In genomic region chr6:29953001-29953436, GRCh38 we compare ENCODE assay signal across 15 cellular contexts. TPM values are rescaled to one million over a fixed set of nuclear protein-coding genes. Genes with fewer than 3 reads are reported as not detected.
DNase-seq lines count a peak whose midpoint lies in the region; ATAC-seq, FAIRE-seq and TF ChIP-seq lines count a peak whose summit lies in the region.
"Had no signal": no experiment of that assay in that cellular context is flagged by ENCODE, and none has a peak within 500 bp of the region (broad histone marks: within the 10 kb centered on the region; RNA-seq: fewer than 3 reads in every experiment).

No MANE protein-coding gene starts in this region.

- TF ChIP-seq EP300 in A549 (IDR thresholded peaks at IDR 0.05): no peak

- intact Hi-C loops in body of pancreas (cut with DNase I): no loop called here
- intact Hi-C loops in left ventricle myocardium inferior (cut with micrococcal nuclease): no loop called here

- H3K9me3 ChIP-seq in A549 (no peaks in the 10 kb centered on the region), body of pancreas (no peaks in the 10 kb centered on the region), left ventricle myocardium inferior (replicated peaks) (no peaks in the 10 kb centered on the region)
- H3K9me3 ChIP-seq: vagina had no signal

- POLR2A ChIA-PET in A549 (lab: Yijun Ruan, JAX): interaction anchor here (2.6 kb wide), 1 partner anchor 12 kb away, joined by 15 read pairs; no protein-coding TSS in a partner anchor

- peak overlapping the region; percentile 51 to 73; a peak in 3 of 6 replicates for H3K27ac ChIP-seq in A549
- no peak overlapping the region for H3K27ac ChIP-seq in body of pancreas
- peak overlapping the region; percentile 56 for H3K27ac ChIP-seq in left ventricle myocardium inferior (replicated peaks)
- H3K27ac ChIP-seq: vagina had no signal

- FAIRE-seq in A549 (lab: Jason Lieb, UNC): no peak
- FAIRE-seq: frontal cortex had no signal

- peak; percentile 46 to 66 for DNase-seq in A549 (ENCODE audit: low read depth in 1 of 2, low spot score in 1 of 2)
- DNase-seq in HS-27A (ENCODE audit: low read depth): peak; percentile 93
- peak in 1 of 4 donors; percentile 42 for DNase-seq in body of pancreas
- DNase-seq in left ventricle myocardium inferior: no peak
- no peak for DNase-seq in SKM-1 treated with dmso at 0.1 percent for 144 hours (lab: John Stamatoyannopoulos, UW; ENCODE audit: unreplicated experiment)
- no peak for DNase-seq in NCI-H510A treated with DMSO at 0.1 percent for 48 hours (lab: John Stamatoyannopoulos, UW)
- DNase-seq: activated CD4-positive, alpha-beta T cell treated with anti-CD3 and anti-CD28 coated beads for 4 hours; caudate nucleus; NCI-H1105 treated with DMSO at 0.1 percent for 48 hours; T-cell had no signal

- peak; percentile 84 to 86 for ATAC-seq in A549
- ATAC-seq in body of pancreas: peak; percentile 33
- no peak for ATAC-seq in HG03520 (IDR thresholded peaks at IDR 0.05; ENCODE audit: unreplicated experiment)
- no peak for ATAC-seq in HG02981 (IDR thresholded peaks at IDR 0.05; ENCODE audit: unreplicated experiment)
- ATAC-seq: left lobe of liver had no signal

- no peak overlapping the region for H3K4me3 ChIP-seq in A549
- H3K4me3 ChIP-seq in body of pancreas: no peak overlapping the region
- H3K4me3 ChIP-seq in left ventricle myocardium inferior: no peak overlapping the region
- H3K4me3 ChIP-seq: vagina had no signal

- CTCF ChIA-PET in A549 (lab: Yijun Ruan, JAX): interaction anchor here (0.6 to 1.3 kb wide), 3 partner anchors 12 to 251 kb away, joined by 3 to 5 read pairs (median 4); no protein-coding TSS in a partner anchor

- H3K27me3 ChIP-seq in body of pancreas (no peaks in the 10 kb centered on the region), left ventricle myocardium inferior (ENCODE audit: low read depth) (no peaks in the 10 kb centered on the region)
- H3K27me3 ChIP-seq: vagina had no signal

- no peak for TF ChIP-seq RAD21 in A549 (conservative IDR thresholded peaks at IDR 0.05 in 1 of 2, IDR thresholded peaks at IDR 0.05 in 1 of 2)

- TF ChIP-seq POLR2A in A549 (IDR thresholded peaks at IDR 0.05; ENCODE audit: low read length): no peak
- no peak for TF ChIP-seq POLR2A in body of pancreas (IDR thresholded peaks at IDR 0.05)

- no peak for TF ChIP-seq CTCF in A549 (IDR thresholded peaks at IDR 0.05)
- TF ChIP-seq CTCF in body of pancreas (IDR thresholded peaks at IDR 0.05): no peak
- no peak for TF ChIP-seq CTCF in left ventricle myocardium inferior (IDR thresholded peaks at IDR 0.05; ENCODE audit: borderline replicate concordance)

- H3K4me2 ChIP-seq in A549: peak overlapping the region; percentile 40

- WGBS in A549 (ENCODE audit: missing lambda C conversion rate): 53% methylated on average over 2 of the region's 2 CpGs
- 56 to 68% methylated on average over 2 of the region's 2 CpGs for WGBS in body of pancreas, 2 donors

- H3K4me1 ChIP-seq in A549: peaks cover 12% of the 10 kb centered on the region
- no peaks in the 10 kb centered on the region for H3K4me1 ChIP-seq in body of pancreas
- H3K4me1 ChIP-seq in left ventricle myocardium inferior: peaks cover 5% of the 10 kb centered on the region
- H3K4me1 ChIP-seq: vagina had no signal

- H3K36me3 ChIP-seq in body of pancreas (replicated peaks in 1 of 2; ENCODE audit: insufficient read depth in 1 of 2, low read depth in 2 of 2): no peaks in the 10 kb centered on the region
- no peaks in the 10 kb centered on the region for H3K36me3 ChIP-seq in left ventricle myocardium inferior
- H3K36me3 ChIP-seq: vagina had no signal

TF ChIP-seq in A549, 52 proteins besides CTCF, POLR2A, EP300 and RAD21:
- TF ChIP-seq ZNF302 (CRISPR knock-in tag; IDR thresholded peaks at IDR 0.05) (no peak), SMC3 (IDR thresholded peaks at IDR 0.05) (no peak), POLR2AphosphoS2 (conservative IDR thresholded peaks at IDR 0.05; ENCODE audit: low read length) (no peak), GATA3 (IDR thresholded peaks at IDR 0.05; ENCODE audit: borderline replicate concordance) (peak; percentile 33; the same call in 1 of the 2 replicates), FOSL2 (IDR thresholded peaks at IDR 0.05) (peak; percentile 51), FOSL2 (CRISPR knock-in tag; IDR thresholded peaks at IDR 0.05) (peak; percentile 63), MAX (IDR thresholded peaks at IDR 0.05) (peak; percentile 28; the same call in 1 of the 2 replicates), SREBF2 (IDR thresholded peaks at IDR 0.05) (no peak), JUNB (IDR thresholded peaks at IDR 0.05) (peak; percentile 49; the same call in 1 of the 2 replicates)
- TF ChIP-seq, protein P1, sequence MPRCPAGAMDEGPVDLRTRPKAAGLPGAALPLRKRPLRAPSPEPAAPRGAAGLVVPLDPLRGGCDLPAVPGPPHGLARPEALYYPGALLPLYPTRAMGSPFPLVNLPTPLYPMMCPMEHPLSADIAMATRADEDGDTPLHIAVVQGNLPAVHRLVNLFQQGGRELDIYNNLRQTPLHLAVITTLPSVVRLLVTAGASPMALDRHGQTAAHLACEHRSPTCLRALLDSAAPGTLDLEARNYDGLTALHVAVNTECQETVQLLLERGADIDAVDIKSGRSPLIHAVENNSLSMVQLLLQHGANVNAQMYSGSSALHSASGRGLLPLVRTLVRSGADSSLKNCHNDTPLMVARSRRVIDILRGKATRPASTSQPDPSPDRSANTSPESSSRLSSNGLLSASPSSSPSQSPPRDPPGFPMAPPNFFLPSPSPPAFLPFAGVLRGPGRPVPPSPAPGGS (IDR thresholded peaks at IDR 0.05): no peak

RNA-seq across cellular contexts. Expression of gene HLA-A, which starts 10.7 kb away (rescaled TPM):
- polyA plus RNA-seq in A549 (2011; rRNA removed) (78.8 and 86.5 TPM in 2 replicates), A549 (2017; fragmentation: RNase III; extraction: RNeasy Plus Mini Kit Qiagen cat#74134 plus additional on column Dnase treatment) (81.8 to 95.0 TPM (median 90.7 TPM) in 3 replicates)
- 93.3 and 97.8 TPM in 2 replicates for polyA plus RNA-seq in A549 (2012; cell fraction: cytosol; rRNA removed)
- 206 and 211 TPM in 2 replicates for polyA plus RNA-seq in A549 (2012; cell fraction: nucleus; rRNA removed)
- polyA minus RNA-seq in A549 (2011; rRNA and poly(A)+ RNA removed): 49.3 and 51.5 TPM in 2 replicates
- total RNA-seq in body of pancreas (100 to 1,000 TPM; 104 to 281 TPM), left ventricle myocardium inferior (252 TPM)

Comparison
In these comparisons a context has a peak if more than half of its experiments do, and no peak if none do; other contexts are left out.
1. ATAC-seq: peak in A549 (2 of 2) and body of pancreas (single experiment); none in HG03520 (single experiment) and HG02981 (single experiment).
2. DNase-seq: peak in A549 (2 of 2) and HS-27A (single experiment); none in left ventricle myocardium inferior (single experiment), SKM-1 treated with dmso at 0.1 percent for 144 hours (single experiment) and NCI-H510A treated with DMSO at 0.1 percent for 48 hours (single experiment).
3. H3K27ac ChIP-seq: peak in A549 (2 of 2) and left ventricle myocardium inferior (single experiment); none in body of pancreas (0 of 4).